In genomic region chr3:42032693-42033349, GRCh38 we compare ENCODE assay signal across 8 cellular contexts. TPM values are rescaled to one million over a fixed set of nuclear protein-coding genes. Genes with fewer than 3 reads are reported as not detected.
DNase-seq lines count a peak whose midpoint lies in the region; ATAC-seq and TF ChIP-seq lines count a peak whose summit lies in the region.

No MANE protein-coding gene starts in this region.

- no peak for ATAC-seq in HG03097 (IDR thresholded peaks at IDR 0.05; ENCODE audit: low FRiP score, unreplicated experiment)

- H3K9ac ChIP-seq in colonic mucosa (ENCODE audit: low read depth in 2 of 2, low read length in 2 of 2) = no peak overlapping the region

- H3K36me3 ChIP-seq in colonic mucosa = no peaks in the 10 kb centered on the region
- H3K36me3 ChIP-seq in mesodermal cell (ENCODE audit: control insufficient read depth, insufficient read depth, low read length) = no peaks in the 10 kb centered on the region

- DNase-seq in EH (ENCODE audit: low read depth) = peak; percentile 99
- DNase-seq in NCI-H226 = peak; percentile 97
- DNase-seq in colonic mucosa = peak; percentile 24
- DNase-seq in NCI-H1436 treated with DMSO at 0.1 percent for 48 hours (lab: John Stamatoyannopoulos, UW) = no peak
- DNase-seq in superior temporal gyrus (ENCODE audit: extremely low spot score) = no peak
- no peak for DNase-seq in stimulated activated CD4-positive, alpha-beta T cell treated with anti-CD3 and anti-CD28 coated beads, Interleukin-2, amount 100 ng/mL, for 24 hours

- H3K9me3 ChIP-seq in colonic mucosa (no peaks in the 10 kb centered on the region), mesodermal cell (ENCODE audit: control insufficient read depth, low read length) (no peaks in the 10 kb centered on the region)

- no peak overlapping the region for H3K4me3 ChIP-seq in colonic mucosa
- no peak overlapping the region for H3K4me3 ChIP-seq in mesodermal cell (ENCODE audit: extremely low read depth, insufficient read depth, low read length, poor library complexity, severe bottlenecking)

- 77 to 86% methylated on average over 11 of the region's 15 CpGs for WGBS in mesodermal cell (ENCODE audit: insufficient coverage in 2 of 2), 2 experiments

- TF ChIP-seq CTCF in colonic mucosa (IDR thresholded peaks at IDR 0.05) = no peak

- H3K27ac ChIP-seq in colonic mucosa = peak overlapping the region; percentile 44
- peak overlapping the region; percentile 78 for H3K27ac ChIP-seq in mesodermal cell (ENCODE audit: low read depth, low read length, severe bottlenecking)

- no peaks in the 10 kb centered on the region for H3K27me3 ChIP-seq in colonic mucosa

- intact Hi-C loops in colonic mucosa (cut with DNase I) = no loop called here

- peaks cover 10% of the 10 kb centered on the region for H3K4me1 ChIP-seq in colonic mucosa
- peaks cover 50% of the 10 kb centered on the region for H3K4me1 ChIP-seq in mesodermal cell (ENCODE audit: control insufficient read depth, insufficient read depth, low read length, poor library complexity, severe bottlenecking)

RNA-seq across cellular contexts. Expression of gene TRAK1, which starts 58.3 kb away (rescaled TPM):
- total RNA-seq in colonic mucosa = 10 to 100 TPM; 58.9 to 70.3 TPM
- polyA plus RNA-seq in mesodermal cell (2013, experiment 1 of 2) = 33.3 TPM
- polyA plus RNA-seq in mesodermal cell (2013, experiment 2 of 2) = 26.3 TPM

Comparison
In these comparisons a context has a peak if more than half of its experiments do, and no peak if none do; other contexts are left out.
1. DNase-seq: peak in EH (single experiment), NCI-H226 (single experiment) and colonic mucosa (single experiment); none in NCI-H1436 treated with DMSO at 0.1 percent for 48 hours (single experiment), superior temporal gyrus (single experiment) and stimulated activated CD4-positive, alpha-beta T cell treated with anti-CD3 and anti-CD28 coated beads, Interleukin-2, amount 100 ng/mL, for 24 hours (0 of 2).